19 cellular contexts compared by ENCODE assay signal in genomic region chr22:49327411-49327810, GRCh38.
A peak's percentile ranks its signal among the peaks of the same experiment; 100 is the strongest.
DNase-seq lines count a peak whose midpoint lies in the region; ATAC-seq and TF ChIP-seq lines count a peak whose summit lies in the region.
"Had no signal": no experiment of that assay in that cellular context is flagged by ENCODE, and none has a peak within 500 bp of the region (broad histone marks: within the 10 kb centered on the region; RNA-seq: fewer than 3 reads in every experiment).

No MANE protein-coding gene starts in this region.

- no peaks in the 10 kb centered on the region for H3K4me1 Mint-ChIP-seq in osteocyte (ENCODE audit: unreplicated experiment)
- peaks cover 5% of the 10 kb centered on the region for H3K4me1 Mint-ChIP-seq in stimulated activated naive CD8-positive, alpha-beta T cell treated with anti-CD3 and anti-CD28 coated beads, Interleukin-15, amount 100 ng/mL, for 72 hours

- H3K9me3 Mint-ChIP-seq in osteocyte (ENCODE audit: unreplicated experiment): peaks cover 12% of the 10 kb centered on the region
- H3K9me3 Mint-ChIP-seq in stimulated activated naive CD8-positive, alpha-beta T cell treated with anti-CD3 and anti-CD28 coated beads, Interleukin-15, amount 100 ng/mL, for 72 hours: no peaks in the 10 kb centered on the region

- H3K27ac Mint-ChIP-seq in osteocyte (ENCODE audit: unreplicated experiment): no peak overlapping the region
- H3K27ac Mint-ChIP-seq in stimulated activated naive CD8-positive, alpha-beta T cell treated with anti-CD3 and anti-CD28 coated beads, Interleukin-15, amount 100 ng/mL, for 72 hours: no peak overlapping the region
- H3K27ac Mint-ChIP-seq: CD4-positive, alpha-beta memory T cell; HFFc6 had no signal

- intact Hi-C loops in Right ventricle myocardium inferior (cut with DNase I): no loop called here
- intact Hi-C loops in left ventricle myocardium superior (cut with micrococcal nuclease): no loop called here

- H3K36me3 Mint-ChIP-seq in osteocyte (ENCODE audit: unreplicated experiment): no peaks in the 10 kb centered on the region
- H3K36me3 Mint-ChIP-seq: CD4-positive, alpha-beta memory T cell had no signal

- H3K27me3 Mint-ChIP-seq in osteocyte (ENCODE audit: unreplicated experiment): peaks cover 2% of the 10 kb centered on the region
- peaks cover 13% of the 10 kb centered on the region for H3K27me3 Mint-ChIP-seq in stimulated activated naive CD8-positive, alpha-beta T cell treated with anti-CD3 and anti-CD28 coated beads, Interleukin-15, amount 100 ng/mL, for 72 hours

- DNase-seq in Right ventricle myocardium inferior (ENCODE audit: missing footprints) (peak; percentile 28), left ventricle myocardium superior (no peak), iPS-NIHi7 (ENCODE audit: extremely low spot score) (peak; percentile 2), osteocyte (ENCODE audit: extremely low spot score, unreplicated experiment) (peak; percentile 48), ureter (ENCODE audit: low spot score) (peak; percentile 29)
- no peak for DNase-seq in activated CD4-positive, alpha-beta T cell treated with anti-CD3 and anti-CD28 coated beads for 4 hours
- no peak for DNase-seq in stimulated activated CD4-positive, alpha-beta T cell treated with anti-CD3 and anti-CD28 coated beads, Interleukin-15, amount 100 ng/mL, for 24 hours
- no peak for DNase-seq in stimulated activated naive CD8-positive, alpha-beta T cell treated with anti-CD3 and anti-CD28 coated beads, Interleukin-15, amount 100 ng/mL, for 72 hours
- DNase-seq: Calu3; CD4-positive, alpha-beta memory T cell; GF-D8; HFFc6; KG1; NCI-H1694 treated with DMSO at 0.1 percent for 48 hours; NCI-H510A treated with DMSO at 0.1 percent for 48 hours; NCI-H774; OCI-M1; SHP77 had no signal

- ATAC-seq in Right ventricle myocardium inferior: no peak
- no peak for ATAC-seq in left ventricle myocardium superior
- no peak for ATAC-seq in stimulated activated naive CD8-positive, alpha-beta T cell treated with anti-CD3 and anti-CD28 coated beads, Interleukin-15, amount 100 ng/mL, for 72 hours
- ATAC-seq: GM12878 had no signal

- TF ChIP-seq CTCF in osteocyte (IDR thresholded peaks at IDR 0.05): no peak

- no peak overlapping the region for H3K4me3 Mint-ChIP-seq in osteocyte (ENCODE audit: unreplicated experiment)
- no peak overlapping the region for H3K4me3 Mint-ChIP-seq in stimulated activated naive CD8-positive, alpha-beta T cell treated with anti-CD3 and anti-CD28 coated beads, Interleukin-15, amount 100 ng/mL, for 72 hours
- H3K4me3 Mint-ChIP-seq: CD4-positive, alpha-beta memory T cell; HFFc6 had no signal

Comparison
In these comparisons a context has a peak if more than half of its experiments do, and no peak if none do; other contexts are left out.
1. DNase-seq: peak in Right ventricle myocardium inferior (single experiment), iPS-NIHi7 (single experiment), osteocyte (single experiment) and ureter (single experiment); none in left ventricle myocardium superior (single experiment), activated CD4-positive, alpha-beta T cell treated with anti-CD3 and anti-CD28 coated beads for 4 hours (0 of 2), stimulated activated CD4-positive, alpha-beta T cell treated with anti-CD3 and anti-CD28 coated beads, Interleukin-15, amount 100 ng/mL, for 24 hours (single experiment) and stimulated activated naive CD8-positive, alpha-beta T cell treated with anti-CD3 and anti-CD28 coated beads, Interleukin-15, amount 100 ng/mL, for 72 hours (0 of 2).